ENCODE assay signal across 26 cellular contexts in genomic region chr13:73477441-73477840, GRCh38.
"Had no signal": no experiment of that assay in that cellular context is flagged by ENCODE, and none has a peak within 500 bp of the region (broad histone marks: within the 10 kb centered on the region; RNA-seq: fewer than 3 reads in every experiment).

No MANE protein-coding gene starts in this region.

- H3K9me3 Mint-ChIP-seq: stimulated activated effector memory CD8-positive, alpha-beta T cell treated with anti-CD3 and anti-CD28 coated beads, Interleukin-12 subunit alpha, Interleukin-12 subunit beta, amount 100 ng/mL, for 72 hours; stimulated activated naive B cell treated with anti-CD40 and anti-IgM and Interleukin-4, amounts not matched to agents 10 μg/mL and 1 μg/mL and 100 μg/mL, for 72 hours; stimulated activated naive CD8-positive, alpha-beta T cell treated with anti-CD3 and anti-CD28 coated beads, Interleukin-15, amount 100 ng/mL, for 72 hours; stimulated activated naive CD8-positive, alpha-beta T cell treated with anti-CD3 and anti-CD28 coated beads, Interleukin-15, Interleukin-2, amounts not matched to agents 100 ng/mL and 50 ng/mL, for 24 hours; type B pancreatic cell had no signal

- H3K4me3 Mint-ChIP-seq: stimulated activated effector memory CD8-positive, alpha-beta T cell treated with anti-CD3 and anti-CD28 coated beads, Interleukin-12 subunit alpha, Interleukin-12 subunit beta, amount 100 ng/mL, for 72 hours; stimulated activated naive B cell treated with anti-CD40 and anti-IgM and Interleukin-4, amounts not matched to agents 10 μg/mL and 1 μg/mL and 100 μg/mL, for 72 hours; stimulated activated naive CD8-positive, alpha-beta T cell treated with anti-CD3 and anti-CD28 coated beads, Interleukin-15, amount 100 ng/mL, for 72 hours; stimulated activated naive CD8-positive, alpha-beta T cell treated with anti-CD3 and anti-CD28 coated beads, Interleukin-15, Interleukin-2, amounts not matched to agents 100 ng/mL and 50 ng/mL, for 24 hours; type B pancreatic cell had no signal

- H3K27ac Mint-ChIP-seq: stimulated activated effector memory CD8-positive, alpha-beta T cell treated with anti-CD3 and anti-CD28 coated beads, Interleukin-12 subunit alpha, Interleukin-12 subunit beta, amount 100 ng/mL, for 72 hours; stimulated activated naive B cell treated with anti-CD40 and anti-IgM and Interleukin-4, amounts not matched to agents 10 μg/mL and 1 μg/mL and 100 μg/mL, for 72 hours; stimulated activated naive CD8-positive, alpha-beta T cell treated with anti-CD3 and anti-CD28 coated beads, Interleukin-15, amount 100 ng/mL, for 72 hours; stimulated activated naive CD8-positive, alpha-beta T cell treated with anti-CD3 and anti-CD28 coated beads, Interleukin-15, Interleukin-2, amounts not matched to agents 100 ng/mL and 50 ng/mL, for 24 hours; type B pancreatic cell had no signal

- H3K4me1 Mint-ChIP-seq: stimulated activated effector memory CD8-positive, alpha-beta T cell treated with anti-CD3 and anti-CD28 coated beads, Interleukin-12 subunit alpha, Interleukin-12 subunit beta, amount 100 ng/mL, for 72 hours; stimulated activated naive B cell treated with anti-CD40 and anti-IgM and Interleukin-4, amounts not matched to agents 10 μg/mL and 1 μg/mL and 100 μg/mL, for 72 hours; stimulated activated naive CD8-positive, alpha-beta T cell treated with anti-CD3 and anti-CD28 coated beads, Interleukin-15, amount 100 ng/mL, for 72 hours had no signal

- H3K36me3 ChIP-seq: stomach, suprapubic skin, thoracic aorta, thyroid gland, tibial artery, tibial nerve, transverse colon, upper lobe of left lung, upper lobe of right lung, uterus, vagina had no signal

- H3K4me1 ChIP-seq: stomach, testis, thyroid gland, tibial nerve, transverse colon, upper lobe of left lung, upper lobe of right lung, uterus, vagina had no signal

- H3K9me3 ChIP-seq: stomach, suprapubic skin, testis, thoracic aorta, thyroid gland, tibial artery, tibial nerve, transverse colon, upper lobe of left lung, upper lobe of right lung, uterus, vagina had no signal

- H3K27me3 Mint-ChIP-seq: stimulated activated naive B cell treated with anti-CD40 and anti-IgM and Interleukin-4, amounts not matched to agents 10 μg/mL and 1 μg/mL and 100 μg/mL, for 72 hours; stimulated activated naive CD8-positive, alpha-beta T cell treated with anti-CD3 and anti-CD28 coated beads, Interleukin-15, amount 100 ng/mL, for 72 hours; stimulated activated naive CD8-positive, alpha-beta T cell treated with anti-CD3 and anti-CD28 coated beads, Interleukin-15, Interleukin-2, amounts not matched to agents 100 ng/mL and 50 ng/mL, for 24 hours; type B pancreatic cell had no signal

- H3K4me3 ChIP-seq: stomach, suprapubic skin, testis, thoracic aorta, thyroid gland, tibial artery, tibial nerve, transverse colon, upper lobe of left lung, upper lobe of right lung, uterus, vagina had no signal

- DNase-seq: stimulated activated CD4-positive, alpha-beta T cell treated with anti-CD3 and anti-CD28 coated beads, Interleukin-2, amount 100 ng/mL, for 48 hours; stimulated activated CD4-positive, alpha-beta T cell treated with anti-CD3 and anti-CD28 coated beads, Interleukin-4, amount 100 ng/mL, for 1 hour; stimulated activated CD4-positive, alpha-beta T cell treated with anti-CD3 and anti-CD28 coated beads, Interleukin-4, amount 100 ng/mL, for 24 hours; stimulated activated CD4-positive, alpha-beta T cell treated with anti-CD3 and anti-CD28 coated beads, Interleukin-4, amount 100 ng/mL, for 4 hours; stimulated activated CD8-positive, alpha-beta memory T cell treated with anti-CD3 and anti-CD28 coated beads, Interleukin-4, amount 100 ng/mL, for 48 hours; stimulated activated naive B cell treated with anti-CD40 and anti-IgM and Interleukin-4, amounts not matched to agents 10 μg/mL and 1 μg/mL and 100 μg/mL, for 72 hours; stimulated activated naive CD4-positive, alpha-beta T cell; stimulated activated naive CD4-positive, alpha-beta T cell treated with Interleukin-2 at 50 U/mL for 16 hours; stimulated activated naive CD8-positive, alpha-beta T cell treated with anti-CD3 and anti-CD28 coated beads, Interleukin-15, amount 100 ng/mL, for 72 hours; stimulated activated naive CD8-positive, alpha-beta T cell treated with anti-CD3 and anti-CD28 coated beads, Interleukin-15, Interleukin-2, amounts not matched to agents 100 U/mL and 50 U/mL, for 24 hours; stomach; substantia nigra; testis; thyroid gland; tibial artery; transverse colon; upper lobe of left lung; upper lobe of right lung; uterus had no signal

- ATAC-seq: stimulated activated naive B cell treated with anti-CD40 and anti-IgM and Interleukin-4, amounts not matched to agents 10 μg/mL and 1 μg/mL and 100 μg/mL, for 72 hours; stimulated activated naive CD8-positive, alpha-beta T cell treated with anti-CD3 and anti-CD28 coated beads, Interleukin-15, amount 100 ng/mL, for 72 hours; stimulated activated naive CD8-positive, alpha-beta T cell treated with anti-CD3 and anti-CD28 coated beads, Interleukin-15, Interleukin-2, amounts not matched to agents 100 U/mL and 50 U/mL, for 24 hours; upper lobe of right lung had no signal

- H3K36me3 Mint-ChIP-seq: stimulated activated effector memory CD8-positive, alpha-beta T cell treated with anti-CD3 and anti-CD28 coated beads, Interleukin-12 subunit alpha, Interleukin-12 subunit beta, amount 100 ng/mL, for 72 hours; stimulated activated naive B cell treated with anti-CD40 and anti-IgM and Interleukin-4, amounts not matched to agents 10 μg/mL and 1 μg/mL and 100 μg/mL, for 72 hours; type B pancreatic cell had no signal
